In the genomic region with DNA sequence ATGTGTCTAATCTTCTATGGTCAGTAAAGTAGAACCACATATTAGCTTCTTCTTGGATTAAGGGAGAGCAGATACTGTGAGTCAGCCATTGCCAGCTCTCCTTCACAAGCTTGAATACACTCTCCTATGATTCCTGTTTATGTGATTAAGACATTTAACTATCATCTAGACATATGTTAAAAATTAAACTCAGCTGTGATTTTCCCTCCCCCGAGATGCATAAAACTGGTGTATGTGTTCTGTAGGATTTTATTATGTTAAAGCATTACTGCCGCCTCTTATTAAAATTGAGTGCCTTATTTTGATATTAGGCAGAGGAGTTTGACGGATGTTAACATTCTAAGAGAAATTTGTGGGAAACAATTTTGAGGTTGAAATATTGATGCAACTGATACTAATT, we compare ENCODE assay signal across 26 cellular contexts.
A peak's percentile ranks its signal among the peaks of the same experiment; 100 is the strongest.
DNase-seq lines count a peak whose midpoint lies in the region; ATAC-seq, FAIRE-seq and TF ChIP-seq lines count a peak whose summit lies in the region.
"Had no signal": no experiment of that assay in that cellular context is flagged by ENCODE, and none has a peak within 500 bp of the region (broad histone marks: within the 10 kb centered on the region; RNA-seq: fewer than 3 reads in every experiment).

No MANE protein-coding gene starts in this region.

- H2AFZ ChIP-seq in SK-N-SH (ENCODE audit: low read depth), result no peak overlapping the region

- no peak overlapping the region for H3K4me3 Mint-ChIP-seq in activated CD4-positive, alpha-beta T cell treated with anti-CD3 and anti-CD28 coated beads, Interleukin-2, amount 10 ng/mL, durations not matched to agents 7 days and 5 days
- H3K4me3 Mint-ChIP-seq: activated B cell treated with CpG ODN at 0.5 μM for 24 hours; activated CD4-positive, alpha-beta memory T cell treated with anti-CD3 and anti-CD28 coated beads, Interleukin-2, amount 10 ng/mL, durations not matched to agents 7 days and 5 days; activated T-cell treated with anti-CD3 and anti-CD28 coated beads, Interleukin-2, amount 50 U/mL, for 24 hours; brain; CD4-positive, alpha-beta memory T cell; type B pancreatic cell had no signal

- TF ChIP-seq EP300 in A549 (IDR thresholded peaks at IDR 0.05) (no peak), SK-N-SH (IDR thresholded peaks at IDR 0.05; ENCODE audit: borderline replicate concordance in 1 of 2, low read depth in 1 of 2, low read length in 1 of 2) (peak; percentile 75 to 98; a peak in 3 of 4 replicates)

- H3K27ac Mint-ChIP-seq in activated CD4-positive, alpha-beta T cell treated with anti-CD3 and anti-CD28 coated beads, Interleukin-2, amount 10 ng/mL, durations not matched to agents 7 days and 5 days, result no peak overlapping the region
- H3K27ac Mint-ChIP-seq: activated B cell treated with CpG ODN at 0.5 μM for 24 hours; activated CD4-positive, alpha-beta memory T cell treated with anti-CD3 and anti-CD28 coated beads, Interleukin-2, amount 10 ng/mL, durations not matched to agents 7 days and 5 days; activated naive CD4-positive, alpha-beta T cell treated with anti-CD3 and anti-CD28 coated beads, Interleukin-2, amount 50 U/mL, for 72 hours; activated T-cell treated with anti-CD3 and anti-CD28 coated beads, Interleukin-2, amount 50 U/mL, for 24 hours; brain; CD4-positive, alpha-beta memory T cell; type B pancreatic cell had no signal

- POLR2A ChIA-PET in A549 (lab: Yijun Ruan, JAX) (interaction anchor here (1.1 kb wide), 1 partner anchor 15 kb away, joined by 3 read pairs; no protein-coding TSS in a partner anchor), SK-N-SH (lab: Yijun Ruan, JAX) (no interaction called here)
- POLR2A ChIA-PET in activated CD4-positive, alpha-beta T cell treated with anti-CD3 and anti-CD28 coated beads, Interleukin-2, amount 10 ng/mL, durations not matched to agents 7 days and 5 days (lab: Charles Lee), result interaction anchor here (0.8 kb wide), 1 partner anchor 90 kb away, joined by 3 read pairs; no protein-coding TSS in a partner anchor

- TF ChIP-seq RAD21 in A549 (conservative IDR thresholded peaks at IDR 0.05 in 1 of 2, IDR thresholded peaks at IDR 0.05 in 1 of 2) (no peak), SK-N-SH (IDR thresholded peaks at IDR 0.05; ENCODE audit: low read length) (no peak)

- no peaks in the 10 kb centered on the region for H3K9me2 ChIP-seq in SK-N-SH

- no peaks in the 10 kb centered on the region for H3K4me1 Mint-ChIP-seq in activated CD4-positive, alpha-beta T cell treated with anti-CD3 and anti-CD28 coated beads, Interleukin-2, amount 10 ng/mL, durations not matched to agents 7 days and 5 days
- H3K4me1 Mint-ChIP-seq: activated B cell treated with CpG ODN at 0.5 μM for 24 hours; activated CD4-positive, alpha-beta memory T cell treated with anti-CD3 and anti-CD28 coated beads, Interleukin-2, amount 10 ng/mL, durations not matched to agents 7 days and 5 days; brain; CD4-positive, alpha-beta memory T cell had no signal

- no peak overlapping the region for H3K9ac ChIP-seq in SK-N-SH

- H3K36me3 ChIP-seq in SK-N-SH (replicated peaks in 1 of 2; ENCODE audit: control insufficient read depth in 1 of 2, insufficient read depth in 2 of 2, low read length in 1 of 2), result no peaks in the 10 kb centered on the region
- H3K36me3 ChIP-seq: stomach had no signal

- WGBS in A549 (ENCODE audit: missing lambda C conversion rate), result 76% methylated on average over 3 of the region's 3 CpGs
- 20% methylated on average over 3 of the region's 3 CpGs for WGBS in SK-N-SH (ENCODE audit: low lambda C conversion rate)

- H3K4me2 ChIP-seq in A549 (peak overlapping the region; percentile 60), SK-N-SH (no peak overlapping the region)

- H3K9me3 ChIP-seq in A549 (no peaks in the 10 kb centered on the region), SK-N-SH (no peaks in the 10 kb centered on the region)
- H3K9me3 ChIP-seq: psoas muscle, stomach had no signal

- CTCF ChIA-PET in A549 (lab: Yijun Ruan, JAX) (interaction anchor here (0.9 to 1.6 kb wide), 2 partner anchors 15 to 28 kb away, joined by 3 read pairs; no protein-coding TSS in a partner anchor), SK-N-SH (lab: Yijun Ruan, JAX) (interaction anchor here (0.6 to 0.9 kb wide), 6 partner anchors 11 to 129 kb away, joined by 3 to 4 read pairs (median 3); no protein-coding TSS in a partner anchor)
- CTCF ChIA-PET in activated CD4-positive, alpha-beta T cell treated with anti-CD3 and anti-CD28 coated beads, Interleukin-2, amount 10 ng/mL, durations not matched to agents 7 days and 5 days (lab: Charles Lee), result interaction anchor here (0.6 kb wide), 1 partner anchor 61 kb away, joined by 3 read pairs; no protein-coding TSS in a partner anchor

- H3K27me3 Mint-ChIP-seq in activated CD4-positive, alpha-beta T cell treated with anti-CD3 and anti-CD28 coated beads, Interleukin-2, amount 10 ng/mL, durations not matched to agents 7 days and 5 days, result peaks cover 13% of the 10 kb centered on the region
- H3K27me3 Mint-ChIP-seq: brain, type B pancreatic cell had no signal

- no peaks in the 10 kb centered on the region for H3K79me2 ChIP-seq in SK-N-SH (ENCODE audit: insufficient read depth)

- no peak for TF ChIP-seq CTCF in A549 (IDR thresholded peaks at IDR 0.05)
- TF ChIP-seq CTCF in SK-N-SH (IDR thresholded peaks at IDR 0.05), result no peak
- TF ChIP-seq CTCF in fibroblast of the aortic adventitia (IDR thresholded peaks at IDR 0.05; ENCODE audit: insufficient read depth, low read length), result no peak

- ATAC-seq in A549 (peak; percentile 42 to 52; a peak in 1 of 6 replicates), GM21737 (IDR thresholded peaks at IDR 0.05; ENCODE audit: unreplicated experiment) (no peak)
- ATAC-seq: activated naive CD4-positive, alpha-beta T cell treated with anti-CD3 and anti-CD28 coated beads, Interleukin-2, amount 50 U/mL, for 72 hours; left lobe of liver; psoas muscle had no signal

- H4K20me1 ChIP-seq in SK-N-SH (ENCODE audit: insufficient read depth), result no peaks in the 10 kb centered on the region

- peaks cover 45% of the 10 kb centered on the region for H3K4me1 ChIP-seq in A549
- peaks cover 0 to 40% of the 10 kb centered on the region in 2 experiments; a peak in 2 of 4 replicates for H3K4me1 ChIP-seq in SK-N-SH (ENCODE audit: control insufficient read depth in 1 of 2, insufficient read depth in 2 of 2, low read depth in 1 of 2, low read length in 1 of 2)
- H3K4me1 ChIP-seq: psoas muscle, stomach had no signal

- no peaks in the 10 kb centered on the region for H3K9me3 Mint-ChIP-seq in activated CD4-positive, alpha-beta T cell treated with anti-CD3 and anti-CD28 coated beads, Interleukin-2, amount 10 ng/mL, durations not matched to agents 7 days and 5 days
- H3K9me3 Mint-ChIP-seq: activated CD4-positive, alpha-beta memory T cell treated with anti-CD3 and anti-CD28 coated beads, Interleukin-2, amount 10 ng/mL, durations not matched to agents 7 days and 5 days; activated naive CD4-positive, alpha-beta T cell treated with anti-CD3 and anti-CD28 coated beads, Interleukin-2, amount 50 U/mL, for 72 hours; activated T-cell treated with anti-CD3 and anti-CD28 coated beads, Interleukin-2, amount 50 U/mL, for 24 hours; CD4-positive, alpha-beta memory T cell; type B pancreatic cell had no signal

- TF ChIP-seq POLR2A in A549 (IDR thresholded peaks at IDR 0.05; ENCODE audit: low read length), result no peak

- peak in 1 of 2 experiments; percentile 17 for DNase-seq in A549 (ENCODE audit: low read depth in 1 of 2, low spot score in 1 of 2)
- DNase-seq in HCEC 1CT, result peak; percentile 17
- DNase-seq in SK-N-SH, result peak; percentile 47
- DNase-seq in fibroblast of the aortic adventitia (ENCODE audit: low read depth), result peak; percentile 31
- no peak for DNase-seq in NCI-H146 (lab: John Stamatoyannopoulos, UW)
- no peak for DNase-seq in NCI-H146 treated with DMSO at 0.1 percent for 48 hours (lab: John Stamatoyannopoulos, UW; ENCODE audit: unreplicated experiment)
- no peak for DNase-seq in activated CD4-positive, alpha-beta T cell treated with anti-CD3 and anti-CD28 coated beads, Interleukin-2, amount 10 ng/mL, durations not matched to agents 7 days and 5 days
- DNase-seq: activated B cell treated with CpG ODN at 0.5 μM for 24 hours; activated CD4-positive, alpha-beta memory T cell treated with anti-CD3 and anti-CD28 coated beads, Interleukin-2, amount 10 ng/mL, durations not matched to agents 7 days and 5 days; activated T-cell treated with anti-CD3 and anti-CD28 coated beads, Interleukin-2, amount 50 U/mL, for 24 hours; CD4-positive, alpha-beta memory T cell; NCI-H1092; NCI-H2107; NCI-H510A; psoas muscle; Right ventricle myocardium superior; small intestine; stimulated activated CD4-positive, alpha-beta T cell treated with anti-CD3 and anti-CD28 coated beads, Interleukin-4, amount 100 ng/mL, for 1 hour; stomach had no signal

- H3K36me3 Mint-ChIP-seq in activated CD4-positive, alpha-beta T cell treated with anti-CD3 and anti-CD28 coated beads, Interleukin-2, amount 10 ng/mL, durations not matched to agents 7 days and 5 days (ENCODE audit: low read depth), result no peaks in the 10 kb centered on the region
- H3K36me3 Mint-ChIP-seq: activated naive CD4-positive, alpha-beta T cell treated with anti-CD3 and anti-CD28 coated beads, Interleukin-2, amount 50 U/mL, for 72 hours; brain; CD4-positive, alpha-beta memory T cell; type B pancreatic cell had no signal

- FAIRE-seq in A549 (lab: Jason Lieb, UNC), result no peak
- FAIRE-seq: A204.1, small intestine had no signal

- H3K27ac ChIP-seq in A549, result peak overlapping the region; percentile 67 to 78
- H3K27ac ChIP-seq in SK-N-SH (ENCODE audit: low read depth in 2 of 2, low read length in 1 of 2), result peak overlapping the region; percentile 35 to 88; a peak in 3 of 4 replicates
- H3K27ac ChIP-seq: coronary artery, psoas muscle, stomach had no signal

- no peaks in the 10 kb centered on the region for H3K27me3 ChIP-seq in SK-N-SH (ENCODE audit: insufficient read depth)
- H3K27me3 ChIP-seq: stomach had no signal

- H3K4me3 ChIP-seq in A549 (no peak overlapping the region), SK-N-SH (ENCODE audit: low read depth in 2 of 2, low read length in 1 of 2) (no peak overlapping the region), fibroblast of the aortic adventitia (ENCODE audit: low read depth, low read length) (no peak overlapping the region)
- H3K4me3 ChIP-seq: coronary artery, psoas muscle, stomach had no signal

- no peaks in the 10 kb centered on the region for H3F3A ChIP-seq in SK-N-SH (replicated peaks; ENCODE audit: insufficient read depth)

TF ChIP-seq in A549, 52 proteins besides CTCF, POLR2A, EP300 and RAD21 (continues in another document):
- TF ChIP-seq JUN (IDR thresholded peaks at IDR 0.05) (no peak), HEYL (CRISPR knock-in tag; IDR thresholded peaks at IDR 0.05) (no peak), HOXB13 (CRISPR knock-in tag; IDR thresholded peaks at IDR 0.05; ENCODE audit: low read depth) (no peak), EHMT2 (IDR thresholded peaks at IDR 0.05; ENCODE audit: low read depth) (no peak), ZSCAN20 (CRISPR knock-in tag; IDR thresholded peaks at IDR 0.05) (no peak), CEBPB (IDR thresholded peaks at IDR 0.05) (no peak)

TF ChIP-seq in SK-N-SH, 30 proteins besides CTCF, POLR2A, EP300 and RAD21 (continues in another document):
- peak; percentile 79; the same call in 1 of the 2 replicates for TF ChIP-seq FOXM1 (IDR thresholded peaks at IDR 0.05; ENCODE audit: low read depth)
- TF ChIP-seq SMC3 (IDR thresholded peaks at IDR 0.05; ENCODE audit: low read depth, low read length), result no peak
- TF ChIP-seq MEF2A (IDR thresholded peaks at IDR 0.05; ENCODE audit: borderline replicate concordance, low read depth), result no peak
- no peak for TF ChIP-seq TAF1 (IDR thresholded peaks at IDR 0.05; ENCODE audit: borderline replicate concordance, low read depth, low read length)

Comparison
In these comparisons a context has a peak if more than half of its experiments do, and no peak if none do; other contexts are left out.
1. DNase-seq: peak in HCEC 1CT (single experiment), SK-N-SH (single experiment) and fibroblast of the aortic adventitia (single experiment); none in NCI-H146 (single experiment), NCI-H146 treated with DMSO at 0.1 percent for 48 hours (single experiment) and activated CD4-positive, alpha-beta T cell treated with anti-CD3 and anti-CD28 coated beads, Interleukin-2, amount 10 ng/mL, durations not matched to agents 7 days and 5 days (single experiment).
2. Of the 12 proteins assayed by ChIP-seq in both A549 and SK-N-SH: peak only in A549: none; only in SK-N-SH: CHD2, EP300, PBX3 and RCOR1; in both: none; in neither: 8.